In the genomic region with DNA sequence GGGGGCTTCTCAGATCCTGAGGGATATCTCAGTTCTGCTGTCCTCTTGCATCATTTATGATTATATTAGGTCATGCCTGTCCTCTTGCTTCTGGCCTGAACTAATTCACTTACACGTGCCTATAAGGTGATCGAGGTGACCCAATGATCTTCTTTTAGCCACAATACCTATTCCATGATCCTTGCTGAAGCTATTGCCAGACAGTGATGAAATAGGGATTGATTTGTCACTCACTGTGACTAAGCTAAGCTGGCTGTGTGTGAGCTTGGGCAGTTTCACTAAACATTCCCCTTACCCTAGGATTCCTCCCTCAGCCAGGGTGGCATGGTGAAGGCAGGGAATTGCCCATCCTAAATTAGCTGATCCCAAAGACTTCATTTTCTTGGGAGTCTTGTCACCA, we compare ENCODE assay signal across 15 cellular contexts. TPM values are rescaled to one million over a fixed set of nuclear protein-coding genes. Genes with fewer than 3 reads are reported as not detected.
A peak's percentile ranks its signal among the peaks of the same experiment; 100 is the strongest.
DNase-seq lines count a peak whose midpoint lies in the region; ATAC-seq, FAIRE-seq and TF ChIP-seq lines count a peak whose summit lies in the region.
"Had no signal": no experiment of that assay in that cellular context is flagged by ENCODE, and none has a peak within 500 bp of the region (broad histone marks: within the 10 kb centered on the region; RNA-seq: fewer than 3 reads in every experiment).

No MANE protein-coding gene starts in this region.

- no peaks in the 10 kb centered on the region for H3K27me3 Mint-ChIP-seq in activated T-cell treated with anti-CD3 and anti-CD28 coated beads, Interleukin-2, amount 50 U/mL, for 4 hours (ENCODE audit: low read depth)
- H3K27me3 Mint-ChIP-seq: activated naive CD8-positive, alpha-beta T cell had no signal

- CTCF ChIA-PET in AG04449 (lab: Yijun Ruan, JAX) = interaction anchor here (0.9 to 3.4 kb wide), 4 partner anchors 9 to 269 kb away, joined by 3 to 17 read pairs (median 4); no protein-coding TSS in a partner anchor

- ATAC-seq in left lobe of liver (peak; percentile 93), GM18873 (IDR thresholded peaks at IDR 0.05; ENCODE audit: low FRiP score, unreplicated experiment) (no peak)
- no peak for ATAC-seq in activated T-cell treated with anti-CD3 and anti-CD28 coated beads, Interleukin-2, amount 50 U/mL, for 4 hours

- peaks cover 1% of the 10 kb centered on the region for H3K36me3 ChIP-seq in bronchial epithelial cell (ENCODE audit: control insufficient read depth, insufficient read depth, low read length)

- POLR2A ChIA-PET in AG04449 (lab: Yijun Ruan, JAX) = no interaction called here

- no peaks in the 10 kb centered on the region for H3K9me3 Mint-ChIP-seq in activated T-cell treated with anti-CD3 and anti-CD28 coated beads, Interleukin-2, amount 50 U/mL, for 4 hours

- DNase-seq in AG04449 (ENCODE audit: low read depth, low spot score) (peak; percentile 34), HS-5 (ENCODE audit: low read depth) (peak; percentile 81), bronchial epithelial cell (ENCODE audit: low read depth) (peak; percentile 88), left lobe of liver (ENCODE audit: low spot score) (peak; percentile 65), DMS153 (lab: John Stamatoyannopoulos, UW) (no peak)
- no peak for DNase-seq in activated T-cell treated with anti-CD3 and anti-CD28 coated beads, Interleukin-2, amount 50 U/mL, for 4 hours
- no peak for DNase-seq in stimulated activated naive CD4-positive, alpha-beta T cell treated with Interleukin-2 at 50 U/mL for 16 hours (lab: John Stamatoyannopoulos, UW)
- DNase-seq: cortex of kidney, DMS79 treated with DMSO at 0.1 percent for 48 hours, GOT3, NCI-H1436 treated with DMSO at 0.1 percent for 48 hours, NCI-H524 treated with DMSO at 0.1 percent for 48 hours had no signal

- no peaks in the 10 kb centered on the region for H3K27me3 ChIP-seq in bronchial epithelial cell (ENCODE audit: control insufficient read depth, insufficient read depth, low read length)
- H3K27me3 ChIP-seq: SJSA1 had no signal

- peaks cover 16% of the 10 kb centered on the region for H3K36me3 Mint-ChIP-seq in activated T-cell treated with anti-CD3 and anti-CD28 coated beads, Interleukin-2, amount 50 U/mL, for 4 hours (ENCODE audit: insufficient read depth)

- FAIRE-seq in bronchial epithelial cell (lab: Jason Lieb, UNC) = peak; percentile 76

- TF ChIP-seq CTCF in AG04449 (IDR thresholded peaks at IDR 0.05; ENCODE audit: insufficient read depth, low read length, missing control alignments) (no peak), bronchial epithelial cell (IDR thresholded peaks at IDR 0.05; ENCODE audit: insufficient read depth, low read length, severe bottlenecking) (no peak)

- no peak overlapping the region for H3K4me3 Mint-ChIP-seq in activated T-cell treated with anti-CD3 and anti-CD28 coated beads, Interleukin-2, amount 50 U/mL, for 4 hours
- H3K4me3 Mint-ChIP-seq: activated naive CD8-positive, alpha-beta T cell had no signal

- no peak overlapping the region for H3K4me3 ChIP-seq in AG04449 (ENCODE audit: low read depth, low read length)
- H3K4me3 ChIP-seq in bronchial epithelial cell (ENCODE audit: low read depth, low read length) = no peak overlapping the region
- H3K4me3 ChIP-seq: SJSA1 had no signal

- H3K4me1 Mint-ChIP-seq in activated T-cell treated with anti-CD3 and anti-CD28 coated beads, Interleukin-2, amount 50 U/mL, for 4 hours (ENCODE audit: low read depth) = peaks cover 14% of the 10 kb centered on the region

RNA-seq across cellular contexts. Expression of a gene that starts 19.0 kb away (rescaled TPM):
- 7.1 and 9.1 TPM in 2 replicates for total RNA-seq in bronchial epithelial cell
- total RNA-seq in left lobe of liver = 127 TPM
- 10 to 100 TPM; 21.1 to 26.4 (median 22.5) TPM for total RNA-seq in activated T-cell treated with anti-CD3 and anti-CD28 coated beads, Interleukin-2, amount 50 U/mL, for 4 hours

Comparison
In these comparisons a context has a peak if more than half of its experiments do, and no peak if none do; other contexts are left out.
1. DNase-seq: peak in AG04449 (single experiment), HS-5 (single experiment), bronchial epithelial cell (single experiment) and left lobe of liver (single experiment); none in DMS153 (single experiment), activated T-cell treated with anti-CD3 and anti-CD28 coated beads, Interleukin-2, amount 50 U/mL, for 4 hours (single experiment) and stimulated activated naive CD4-positive, alpha-beta T cell treated with Interleukin-2 at 50 U/mL for 16 hours (single experiment).